21 cellular contexts compared by ENCODE assay signal in the genomic region with DNA sequence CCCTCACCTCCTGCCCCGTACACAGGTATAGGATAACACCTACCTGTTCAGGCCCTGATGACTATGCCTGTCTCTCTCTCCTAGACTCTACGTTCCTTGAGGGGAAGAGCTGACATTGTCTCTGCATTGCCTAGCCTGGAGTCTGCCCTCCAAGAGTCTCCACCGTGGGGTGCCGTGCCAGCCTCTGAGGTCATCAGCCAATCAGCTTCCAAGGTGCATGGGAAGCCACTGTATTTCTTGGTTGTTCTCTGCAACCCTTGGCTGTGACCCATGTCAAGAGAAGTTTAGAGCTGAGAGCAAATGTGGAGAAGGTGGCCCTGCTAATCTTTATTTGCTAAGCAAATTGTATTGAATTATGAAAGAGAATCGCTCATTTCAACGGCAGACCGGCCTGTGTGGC.
A peak's percentile ranks its signal among the peaks of the same experiment; 100 is the strongest.
DNase-seq lines count a peak whose midpoint lies in the region; TF ChIP-seq lines count a peak whose summit lies in the region.
"Had no signal": no experiment of that assay in that cellular context is flagged by ENCODE, and none has a peak within 500 bp of the region (broad histone marks: within the 10 kb centered on the region; RNA-seq: fewer than 3 reads in every experiment).

No MANE protein-coding gene starts in this region.

- H3K27ac Mint-ChIP-seq in chondrocyte (ENCODE audit: unreplicated experiment) (no peak overlapping the region), neural progenitor cell (peak overlapping the region; percentile 36)

- no peak overlapping the region for H3K9ac ChIP-seq in neural progenitor cell
- H3K9ac ChIP-seq: GM23248 had no signal

- no peaks in the 10 kb centered on the region for H3K9me3 Mint-ChIP-seq in chondrocyte (ENCODE audit: low read depth)
- no peaks in the 10 kb centered on the region for H3K9me3 Mint-ChIP-seq in neural progenitor cell
- H3K9me3 Mint-ChIP-seq: CD4-positive, CD25-positive, alpha-beta regulatory T cell; IgD-negative memory B cell had no signal

- no peak overlapping the region for H2AFZ ChIP-seq in neural progenitor cell (replicated peaks)
- H2AFZ ChIP-seq: GM23248 had no signal

- H3K4me3 ChIP-seq in neural progenitor cell = no peak overlapping the region
- H3K4me3 ChIP-seq: GM12878, GM23248 had no signal

- no peak overlapping the region for H3K4me3 Mint-ChIP-seq in chondrocyte (ENCODE audit: unreplicated experiment)
- H3K4me3 Mint-ChIP-seq in neural progenitor cell = no peak overlapping the region
- H3K4me3 Mint-ChIP-seq: CD4-positive, CD25-positive, alpha-beta regulatory T cell; IgD-negative memory B cell had no signal

- no peak for TF ChIP-seq CTCF in chondrocyte (IDR thresholded peaks at IDR 0.05)
- no peak for TF ChIP-seq CTCF in neural progenitor cell (IDR thresholded peaks at IDR 0.05)

- H3K27me3 Mint-ChIP-seq in chondrocyte (ENCODE audit: low read depth) (peaks cover 11% of the 10 kb centered on the region), neural progenitor cell (ENCODE audit: insufficient read depth, low read depth) (peaks cover 5% of the 10 kb centered on the region)

- no peaks in the 10 kb centered on the region for H3K36me3 ChIP-seq in neural progenitor cell

- CTCF ChIA-PET in HEK293T (lab: Yijun Ruan, JAX) = interaction anchor here (1.4 kb wide), 1 partner anchor 10 kb away, joined by 3 read pairs; no protein-coding TSS in a partner anchor

- H3K4me1 Mint-ChIP-seq in chondrocyte (ENCODE audit: low read depth) = peaks cover 27% of the 10 kb centered on the region
- peaks cover 26% of the 10 kb centered on the region for H3K4me1 Mint-ChIP-seq in neural progenitor cell
- H3K4me1 Mint-ChIP-seq: CD4-positive, CD25-positive, alpha-beta regulatory T cell; IgD-negative memory B cell had no signal

- no peaks in the 10 kb centered on the region for H3K79me2 ChIP-seq in neural progenitor cell (ENCODE audit: low read depth)

- no peak overlapping the region for H3K27ac ChIP-seq in neural progenitor cell
- H3K27ac ChIP-seq: GM23248, RWPE1 had no signal

- no peak overlapping the region for H3K4me2 ChIP-seq in neural progenitor cell

- H3K36me3 Mint-ChIP-seq in chondrocyte (ENCODE audit: low read depth) = no peaks in the 10 kb centered on the region
- H3K36me3 Mint-ChIP-seq in neural progenitor cell = no peaks in the 10 kb centered on the region
- H3K36me3 Mint-ChIP-seq: CD4-positive, CD25-positive, alpha-beta regulatory T cell had no signal

- H3K9me3 ChIP-seq in neural progenitor cell (ENCODE audit: low read depth) = no peaks in the 10 kb centered on the region

- H3K27me3 ChIP-seq in neural progenitor cell = no peaks in the 10 kb centered on the region

- peaks cover 12% of the 10 kb centered on the region for H3F3A ChIP-seq in neural progenitor cell (ENCODE audit: low read depth)

- peaks cover 18% of the 10 kb centered on the region for H3K4me1 ChIP-seq in neural progenitor cell

- DNase-seq in NCI-H526 treated with DMSO at 0.1 percent for 48 hours (lab: John Stamatoyannopoulos, UW) (peak; percentile 70), chondrocyte (ENCODE audit: low spot score) (peak; percentile 14), neural progenitor cell (ENCODE audit: low spot score) (no peak), HEK293T (ENCODE audit: extremely low spot score) (no peak), iPS-NIHi11 (ENCODE audit: low spot score) (no peak), NCI-H146 (lab: John Stamatoyannopoulos, UW) (no peak), iPS-NIHi7 (ENCODE audit: extremely low spot score) (no peak)
- DNase-seq: CD4-positive, CD25-positive, alpha-beta regulatory T cell; DMS 273 treated with DMSO at 0.1 percent for 48 hours; DMS79 treated with DMSO at 0.1 percent for 48 hours; HCEC 1CT; NCI-H1417; NCI-H187; NCI-H446 treated with DMSO at 0.1 percent for 48 hours; NCI-H748 treated with DMSO at 0.1 percent for 48 hours; NK-92 treated with Interleukin-12 subunit alpha and Interleukin-12 subunit beta, amount 100 ng/mL, for 24 hours; SIG-M5 had no signal

- no peaks in the 10 kb centered on the region for H4K20me1 ChIP-seq in neural progenitor cell (ENCODE audit: low read depth)

- POLR2A ChIA-PET in HEK293T (lab: Yijun Ruan, JAX) = no interaction called here

TF ChIP-seq in HEK293T, 16 proteins besides CTCF, POLR2A, EP300 and RAD21:
- no peak for TF ChIP-seq NFRKB (IDR thresholded peaks at IDR 0.05)
- no peak for TF ChIP-seq FOXM1 (IDR thresholded peaks at IDR 0.05; ENCODE audit: borderline replicate concordance)
- TF ChIP-seq, protein P1, sequence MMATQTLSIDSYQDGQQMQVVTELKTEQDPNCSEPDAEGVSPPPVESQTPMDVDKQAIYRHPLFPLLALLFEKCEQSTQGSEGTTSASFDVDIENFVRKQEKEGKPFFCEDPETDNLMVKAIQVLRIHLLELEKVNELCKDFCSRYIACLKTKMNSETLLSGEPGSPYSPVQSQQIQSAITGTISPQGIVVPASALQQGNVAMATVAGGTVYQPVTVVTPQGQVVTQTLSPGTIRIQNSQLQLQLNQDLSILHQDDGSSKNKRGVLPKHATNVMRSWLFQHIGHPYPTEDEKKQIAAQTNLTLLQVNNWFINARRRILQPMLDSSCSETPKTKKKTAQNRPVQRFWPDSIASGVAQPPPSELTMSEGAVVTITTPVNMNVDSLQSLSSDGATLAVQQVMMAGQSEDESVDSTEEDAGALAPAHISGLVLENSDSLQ (IDR thresholded peaks at IDR 0.05) = no peak
- no peak for TF ChIP-seq CTBP1 (IDR thresholded peaks at IDR 0.05; ENCODE audit: borderline replicate concordance)
- TF ChIP-seq ARNT (IDR thresholded peaks at IDR 0.05) = no peak
- TF ChIP-seq LEF1 (IDR thresholded peaks at IDR 0.05; ENCODE audit: borderline replicate concordance) = no peak
- TF ChIP-seq ELF4 (IDR thresholded peaks at IDR 0.05) = no peak
- no peak for TF ChIP-seq SP1 (IDR thresholded peaks at IDR 0.05)
TF ChIP-seq in HEK293T: peak in this region for 0.

Comparison
In these comparisons a context has a peak if more than half of its experiments do, and no peak if none do; other contexts are left out.
1. DNase-seq: peak in NCI-H526 treated with DMSO at 0.1 percent for 48 hours (single experiment) and chondrocyte (single experiment); none in neural progenitor cell (single experiment), HEK293T (single experiment), iPS-NIHi11 (single experiment), NCI-H146 (single experiment) and iPS-NIHi7 (single experiment).